1 cellular context compared by ENCODE assay signal in the genomic region with DNA sequence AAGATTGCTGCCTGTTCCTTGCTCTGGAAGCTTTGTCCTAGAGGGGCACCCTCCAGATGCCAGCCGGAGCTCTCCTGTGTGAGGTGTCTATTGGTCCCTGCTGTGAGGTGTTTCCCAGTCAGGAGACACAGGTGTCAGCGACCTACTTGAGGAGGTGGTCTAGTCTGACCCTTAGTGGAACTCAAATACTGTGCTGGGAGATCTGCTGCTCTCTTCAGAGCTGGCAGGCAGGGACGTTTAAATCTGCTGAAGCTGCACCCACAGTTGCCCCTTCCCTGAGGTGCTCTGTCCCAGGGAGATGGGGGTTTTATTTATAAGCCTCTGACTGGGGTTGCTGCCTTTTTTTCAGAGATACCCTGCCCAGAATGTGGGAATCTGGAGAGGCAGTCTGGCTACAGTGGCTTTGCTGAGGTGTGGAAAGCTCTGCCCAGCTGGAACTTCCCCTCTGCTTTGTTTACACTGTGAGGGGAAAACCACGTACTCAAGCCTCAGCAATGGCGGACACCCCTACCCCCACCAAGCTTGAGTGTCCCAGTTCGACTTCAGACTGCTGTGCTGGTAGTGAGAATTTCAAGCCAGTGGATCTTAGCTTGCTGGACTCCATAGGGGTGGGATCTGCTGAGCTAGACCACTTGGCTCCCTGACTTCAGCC.
A peak's percentile ranks its signal among the peaks of the same experiment; 100 is the strongest.
TF ChIP-seq lines count a peak whose summit lies in the region.

No MANE protein-coding gene starts in this region.

TF ChIP-seq in GM12878, 131 proteins besides CTCF, POLR2A, EP300 and RAD21:
- no peak for TF ChIP-seq CHD4 (IDR thresholded peaks at IDR 0.05)
- 0 out of 2 replicates have a peak, but pooled peaks have one; percentile 17 for TF ChIP-seq YY1 (IDR thresholded peaks at IDR 0.05; ENCODE audit: low read depth, low read length)
